26 cellular contexts compared by ENCODE assay signal in genomic region chrX:76014321-76014720, GRCh38.
"Had no signal": no experiment of that assay in that cellular context is flagged by ENCODE, and none has a peak within 500 bp of the region (broad histone marks: within the 10 kb centered on the region; RNA-seq: fewer than 3 reads in every experiment).

No MANE protein-coding gene starts in this region.

- H3K4me1 ChIP-seq: stomach, suprapubic skin, testis, thyroid gland, tibial artery, tibial nerve, transverse colon, upper lobe of left lung, upper lobe of right lung, uterus, vagina had no signal

- H3K27me3 ChIP-seq: suprapubic skin, testis, thyroid gland, tibial artery, tibial nerve, transverse colon, upper lobe of left lung, upper lobe of right lung, uterus, vagina had no signal

- H3K27ac ChIP-seq: stomach, suprapubic skin, testis, thoracic aorta, thyroid gland, tibial artery, tibial nerve, transverse colon, upper lobe of left lung, upper lobe of right lung, uterus, vagina had no signal

- H3K4me3 ChIP-seq: stomach, suprapubic skin, testis, thoracic aorta, thyroid gland, tibial artery, tibial nerve, transverse colon, upper lobe of left lung, upper lobe of right lung, uterus, vagina had no signal

- DNase-seq: stimulated activated CD4-positive, alpha-beta T cell treated with anti-CD3 and anti-CD28 coated beads, Interleukin-2, amount 100 ng/mL, for 48 hours; stimulated activated CD4-positive, alpha-beta T cell treated with anti-CD3 and anti-CD28 coated beads, Interleukin-4, amount 100 ng/mL, for 1 hour; stimulated activated CD4-positive, alpha-beta T cell treated with anti-CD3 and anti-CD28 coated beads, Interleukin-4, amount 100 ng/mL, for 24 hours; stimulated activated CD4-positive, alpha-beta T cell treated with anti-CD3 and anti-CD28 coated beads, Interleukin-4, amount 100 ng/mL, for 4 hours; stimulated activated CD8-positive, alpha-beta memory T cell treated with anti-CD3 and anti-CD28 coated beads, Interleukin-4, amount 100 ng/mL, for 48 hours; stimulated activated naive B cell treated with anti-CD40 and anti-IgM and Interleukin-4, amounts not matched to agents 10 μg/mL and 1 μg/mL and 100 μg/mL, for 72 hours; stimulated activated naive CD4-positive, alpha-beta T cell; stimulated activated naive CD4-positive, alpha-beta T cell treated with Interleukin-2 at 50 U/mL for 16 hours; stimulated activated naive CD8-positive, alpha-beta T cell treated with anti-CD3 and anti-CD28 coated beads, Interleukin-15, amount 100 ng/mL, for 72 hours; stimulated activated naive CD8-positive, alpha-beta T cell treated with anti-CD3 and anti-CD28 coated beads, Interleukin-15, Interleukin-2, amounts not matched to agents 100 U/mL and 50 U/mL, for 24 hours; stomach; substantia nigra; testis; thyroid gland; tibial artery; transverse colon; trophoblast cell; upper lobe of left lung; upper lobe of right lung; uterus had no signal

- H3K9me3 ChIP-seq: suprapubic skin, testis, thoracic aorta, thyroid gland, transverse colon, upper lobe of right lung, uterus, vagina had no signal

- H3K36me3 ChIP-seq: stomach, suprapubic skin, thoracic aorta, thyroid gland, tibial artery, tibial nerve, transverse colon, upper lobe of left lung, upper lobe of right lung, uterus, vagina had no signal

- ATAC-seq: stimulated activated effector memory CD8-positive, alpha-beta T cell treated with anti-CD3 and anti-CD28 coated beads, Interleukin-12 subunit alpha, Interleukin-12 subunit beta, amount 100 ng/mL, for 72 hours; stimulated activated memory B cell treated with anti-CD40 and anti-IgM and Interleukin-4, amounts not matched to agents 10 μg/mL and 1 μg/mL and 100 μg/mL, for 72 hours; stimulated activated naive B cell treated with anti-CD40 and anti-IgM and Interleukin-4, amounts not matched to agents 10 μg/mL and 1 μg/mL and 100 μg/mL, for 72 hours; stimulated activated naive CD8-positive, alpha-beta T cell treated with anti-CD3 and anti-CD28 coated beads, Interleukin-15, amount 100 ng/mL, for 72 hours; stimulated activated naive CD8-positive, alpha-beta T cell treated with anti-CD3 and anti-CD28 coated beads, Interleukin-15, Interleukin-2, amounts not matched to agents 100 U/mL and 50 U/mL, for 24 hours; upper lobe of right lung had no signal
